In genomic region chr2:163773276-163773675, GRCh38 we compare ENCODE assay signal across 38 cellular contexts. TPM values are rescaled to one million over a fixed set of nuclear protein-coding genes. Genes with fewer than 3 reads are reported as not detected.
"Had no signal": no experiment of that assay in that cellular context is flagged by ENCODE, and none has a peak within 500 bp of the region (broad histone marks: within the 10 kb centered on the region; RNA-seq: fewer than 3 reads in every experiment).

No MANE protein-coding gene starts in this region.

- H3K4me1 Mint-ChIP-seq: activated B cell treated with CpG ODN at 0.5 μM for 24 hours; activated CD4-positive, alpha-beta T cell treated with anti-CD3 and anti-CD28 coated beads, Interleukin-2, amount 10 ng/mL, durations not matched to agents 24 days and 14 days; activated naive CD4-positive, alpha-beta T cell treated with anti-CD3 and anti-CD28 coated beads, Interleukin-2, amount 10 ng/mL, durations not matched to agents 7 days and 5 days; activated naive CD4-positive, alpha-beta T cell treated with anti-CD3 and anti-CD28 coated beads, Interleukin-2, amount 50 U/mL, for 24 hours; activated naive CD8-positive, alpha-beta T cell treated with anti-CD3 and anti-CD28 coated beads, Interleukin-2, amount 10 ng/mL, durations not matched to agents 7 days and 5 days; activated naive CD8-positive, alpha-beta T cell treated with anti-CD3 and anti-CD28 coated beads, Interleukin-2, amount 50 U/mL, for 24 hours; activated T-helper 17 cell treated with anti-CD3 and anti-CD28 coated beads, Interleukin-2, amount 50 U/mL, for 72 hours; brain had no signal

- H3K27ac ChIP-seq: ascending aorta, cardiac muscle cell, VCaP had no signal

- DNase-seq: activated B cell treated with CpG ODN at 0.5 μM for 24 hours; activated CD4-positive, alpha-beta memory T cell treated with anti-CD3 and anti-CD28 coated beads for 36 hours; activated CD4-positive, alpha-beta T cell treated with anti-CD3 and anti-CD28 coated beads for 4 hours; activated CD4-positive, alpha-beta T cell treated with anti-CD3 and anti-CD28 coated beads, Interleukin-2, amount 10 ng/mL, durations not matched to agents 24 days and 14 days; activated CD4-positive, alpha-beta T cell treated with anti-CD3 and anti-CD28 coated beads, Interleukin-2, amount 50 U/mL, for 1 hour; activated CD4-positive, alpha-beta T cell treated with anti-CD3 and anti-CD28 coated beads, Interleukin-2, amount 50 U/mL, for 4 hours; activated CD4-positive, CD25-positive, alpha-beta regulatory T cell treated with anti-CD3 and anti-CD28 coated beads, Interleukin-2, amount 50 U/mL, for 72 hours; activated CD8-positive, alpha-beta memory T cell treated with anti-CD3 and anti-CD28 coated beads, Interleukin-2, amount 50 U/mL, for 4 hours; activated CD8-positive, alpha-beta T cell treated with anti-CD3 and anti-CD28 coated beads for 36 hours; activated effector memory CD4-positive, alpha-beta T cell treated with Interleukin-2 at 50 U/mL for 16 hours; activated gamma-delta T cell; activated naive CD4-positive, alpha-beta T cell treated with anti-CD3 and anti-CD28 coated beads, Interleukin-2, amount 10 ng/mL, durations not matched to agents 7 days and 5 days; activated naive CD4-positive, alpha-beta T cell treated with Interleukin-2 at 50 U/mL for 16 hours; activated naive CD8-positive, alpha-beta T cell treated with anti-CD3 and anti-CD28 coated beads, Interleukin-2, amount 10 ng/mL, durations not matched to agents 7 days and 5 days; activated naive CD8-positive, alpha-beta T cell treated with anti-CD3 and anti-CD28 coated beads, Interleukin-2, amount 50 U/mL, for 24 hours; activated T-cell treated with anti-CD3 and anti-CD28 coated beads for 4 hours; activated T-cell treated with anti-CD3 and anti-CD28 coated beads, Interleukin-2, amount 50 U/mL, for 1 hour; activated T-cell treated with anti-CD3 and anti-CD28 coated beads, Interleukin-2, amount 50 U/mL, for 4 hours; activated T-cell treated with anti-CD3 and anti-CD28 coated beads, Interleukin-2, amount 50 U/mL, for 72 hours; amygdala; anterior cingulate cortex; central memory CD4-positive, alpha-beta T cell; T-helper 1 cell; T-helper 2 cell; T-helper 9 cell had no signal

- H3K27ac Mint-ChIP-seq: activated B cell treated with CpG ODN at 0.5 μM for 24 hours; activated CD4-positive, alpha-beta memory T cell treated with anti-CD3 and anti-CD28 coated beads for 36 hours; activated CD4-positive, alpha-beta T cell treated with anti-CD3 and anti-CD28 coated beads, Interleukin-2, amount 10 ng/mL, durations not matched to agents 24 days and 14 days; activated CD8-positive, alpha-beta T cell treated with anti-CD3 and anti-CD28 coated beads for 36 hours; activated naive CD4-positive, alpha-beta T cell treated with anti-CD3 and anti-CD28 coated beads, Interleukin-2, amount 10 ng/mL, durations not matched to agents 7 days and 5 days; activated naive CD4-positive, alpha-beta T cell treated with anti-CD3 and anti-CD28 coated beads, Interleukin-2, amount 50 U/mL, for 24 hours; activated naive CD8-positive, alpha-beta T cell; activated naive CD8-positive, alpha-beta T cell treated with anti-CD3 and anti-CD28 coated beads, Interleukin-2, amount 10 ng/mL, durations not matched to agents 7 days and 5 days; activated naive CD8-positive, alpha-beta T cell treated with anti-CD3 and anti-CD28 coated beads, Interleukin-2, amount 50 U/mL, for 24 hours; activated T-cell treated with anti-CD3 and anti-CD28 coated beads, Interleukin-2, amount 50 U/mL, for 72 hours; activated T-helper 1 cell treated with anti-CD3 and anti-CD28 coated beads, Interleukin-12 subunit alpha, Interleukin-12 subunit beta, Interleukin-2, Interleukin-4 antibody, amounts not matched to agents 30 ng/mL and 10 ng/mL and 1 ng/mL, durations not matched to agents 14 hours and 24 hours and 36 hours; activated T-helper 17 cell treated with anti-CD3 and anti-CD28 coated beads, Interleukin-2, amount 50 U/mL, for 72 hours; brain; T-helper 1 cell treated with Interleukin-12 subunit alpha and Interleukin-12 subunit beta and Interleukin-4 antibody, amounts not matched to agents 30 μg/mL and 1 μg/mL, for 36 hours; T-helper 2 cell treated with Interferon-gamma antibody and Interleukin-4, amounts not matched to agents 5 μg/mL and 100 μg/mL, for 36 hours had no signal

- H3K36me3 Mint-ChIP-seq: activated CD4-positive, alpha-beta memory T cell treated with anti-CD3 and anti-CD28 coated beads for 36 hours; activated naive CD4-positive, alpha-beta T cell treated with anti-CD3 and anti-CD28 coated beads, Interleukin-2, amount 10 ng/mL, durations not matched to agents 7 days and 5 days; activated naive CD4-positive, alpha-beta T cell treated with anti-CD3 and anti-CD28 coated beads, Interleukin-2, amount 50 U/mL, for 24 hours; activated naive CD8-positive, alpha-beta T cell; activated naive CD8-positive, alpha-beta T cell treated with anti-CD3 and anti-CD28 coated beads, Interleukin-2, amount 10 ng/mL, durations not matched to agents 7 days and 5 days; brain had no signal

- H3K4me3 Mint-ChIP-seq: activated B cell treated with CpG ODN at 0.5 μM for 24 hours; activated CD4-positive, alpha-beta memory T cell treated with anti-CD3 and anti-CD28 coated beads for 36 hours; activated CD4-positive, alpha-beta T cell treated with anti-CD3 and anti-CD28 coated beads, Interleukin-2, amount 10 ng/mL, durations not matched to agents 24 days and 14 days; activated CD8-positive, alpha-beta T cell treated with anti-CD3 and anti-CD28 coated beads for 36 hours; activated naive CD4-positive, alpha-beta T cell treated with anti-CD3 and anti-CD28 coated beads, Interleukin-2, amount 10 ng/mL, durations not matched to agents 7 days and 5 days; activated naive CD4-positive, alpha-beta T cell treated with anti-CD3 and anti-CD28 coated beads, Interleukin-2, amount 50 U/mL, for 24 hours; activated naive CD8-positive, alpha-beta T cell; activated naive CD8-positive, alpha-beta T cell treated with anti-CD3 and anti-CD28 coated beads, Interleukin-2, amount 10 ng/mL, durations not matched to agents 7 days and 5 days; activated naive CD8-positive, alpha-beta T cell treated with anti-CD3 and anti-CD28 coated beads, Interleukin-2, amount 50 U/mL, for 24 hours; activated T-cell treated with anti-CD3 and anti-CD28 coated beads, Interleukin-2, amount 50 U/mL, for 4 hours; activated T-cell treated with anti-CD3 and anti-CD28 coated beads, Interleukin-2, amount 50 U/mL, for 72 hours; activated T-helper 1 cell treated with anti-CD3 and anti-CD28 coated beads, Interleukin-12 subunit alpha, Interleukin-12 subunit beta, Interleukin-2, Interleukin-4 antibody, amounts not matched to agents 30 ng/mL and 10 ng/mL and 1 ng/mL, durations not matched to agents 14 hours and 24 hours and 36 hours; activated T-helper 17 cell treated with anti-CD3 and anti-CD28 coated beads, Interleukin-2, amount 50 U/mL, for 72 hours; brain; T-helper 1 cell treated with Interleukin-12 subunit alpha and Interleukin-12 subunit beta and Interleukin-4 antibody, amounts not matched to agents 30 μg/mL and 1 μg/mL, for 36 hours; T-helper 2 cell treated with Interferon-gamma antibody and Interleukin-4, amounts not matched to agents 5 μg/mL and 100 μg/mL, for 36 hours had no signal

- H3K27me3 Mint-ChIP-seq: activated B cell treated with CpG ODN at 0.5 μM for 24 hours; activated CD4-positive, alpha-beta memory T cell treated with anti-CD3 and anti-CD28 coated beads for 36 hours; activated CD4-positive, alpha-beta T cell treated with anti-CD3 and anti-CD28 coated beads, Interleukin-2, amount 10 ng/mL, durations not matched to agents 24 days and 14 days; activated CD8-positive, alpha-beta T cell treated with anti-CD3 and anti-CD28 coated beads for 36 hours; activated naive CD4-positive, alpha-beta T cell treated with anti-CD3 and anti-CD28 coated beads, Interleukin-2, amount 10 ng/mL, durations not matched to agents 7 days and 5 days; activated naive CD4-positive, alpha-beta T cell treated with anti-CD3 and anti-CD28 coated beads, Interleukin-2, amount 50 U/mL, for 24 hours; activated naive CD8-positive, alpha-beta T cell; activated naive CD8-positive, alpha-beta T cell treated with anti-CD3 and anti-CD28 coated beads, Interleukin-2, amount 10 ng/mL, durations not matched to agents 7 days and 5 days; activated naive CD8-positive, alpha-beta T cell treated with anti-CD3 and anti-CD28 coated beads, Interleukin-2, amount 50 U/mL, for 24 hours; activated T-helper 17 cell treated with anti-CD3 and anti-CD28 coated beads, Interleukin-2, amount 50 U/mL, for 72 hours had no signal

- H3K9me3 ChIP-seq: ascending aorta had no signal

- ATAC-seq: activated CD8-positive, alpha-beta T cell treated with anti-CD3 and anti-CD28 coated beads for 36 hours; activated naive CD8-positive, alpha-beta T cell treated with anti-CD3 and anti-CD28 coated beads, Interleukin-2, amount 50 U/mL, for 24 hours; activated T-cell treated with anti-CD3 and anti-CD28 coated beads, Interleukin-2, amount 50 U/mL, for 4 hours; activated T-cell treated with anti-CD3 and anti-CD28 coated beads, Interleukin-2, amount 50 U/mL, for 72 hours; activated T-helper 17 cell treated with anti-CD3 and anti-CD28 coated beads, Interleukin-2, amount 50 U/mL, for 72 hours had no signal

- FAIRE-seq: bronchial epithelial cell, TTC549 had no signal

- H3K36me3 ChIP-seq: ascending aorta, cardiac muscle cell had no signal

- H3K9me3 Mint-ChIP-seq: brain had no signal

- H3K27me3 ChIP-seq: ascending aorta, cardiac muscle cell had no signal

- H3K4me3 ChIP-seq: ascending aorta, cardiac muscle cell had no signal

RNA-seq across cellular contexts. Expression of gene FIGN, which starts 37.5 kb away (rescaled TPM):
- total RNA-seq: activated B cell treated with CpG ODN at 0.5 μM for 24 hours; activated CD4-positive, alpha-beta memory T cell treated with anti-CD3 and anti-CD28 coated beads for 36 hours; activated CD4-positive, alpha-beta T cell treated with anti-CD3 and anti-CD28 coated beads, Interleukin-2, amount 10 ng/mL, durations not matched to agents 24 days and 14 days; activated CD8-positive, alpha-beta memory T cell treated with anti-CD3 and anti-CD28 coated beads for 36 hours; activated CD8-positive, alpha-beta T cell treated with anti-CD3 and anti-CD28 coated beads for 36 hours; activated naive CD8-positive, alpha-beta T cell treated with anti-CD3 and anti-CD28 coated beads, Interleukin-2, amount 10 ng/mL, durations not matched to agents 7 days and 5 days; activated T-cell treated with anti-CD3 and anti-CD28 coated beads, Interleukin-2, amount 50 U/mL, for 4 hours; activated T-cell treated with anti-CD3 and anti-CD28 coated beads, Interleukin-2, amount 50 U/mL, for 72 hours; activated T-helper 1 cell treated with anti-CD3 and anti-CD28 coated beads, Interleukin-12 subunit alpha, Interleukin-12 subunit beta, Interleukin-2, Interleukin-4 antibody, amounts not matched to agents 30 ng/mL and 10 ng/mL and 1 ng/mL, durations not matched to agents 14 hours and 24 hours and 36 hours; activated T-helper 17 cell treated with anti-CD3 and anti-CD28 coated beads, Interleukin-2, amount 50 U/mL, for 72 hours had no signal
